In genomic region chr7:41886906-41887311, GRCh38 we compare ENCODE assay signal across 1 cellular context.
TF ChIP-seq lines count a peak whose summit lies in the region.

No MANE protein-coding gene starts in this region.

TF ChIP-seq in GM23338, 12 proteins besides CTCF, POLR2A, EP300 and RAD21 (continued from another document):
- TF ChIP-seq, protein P1, sequence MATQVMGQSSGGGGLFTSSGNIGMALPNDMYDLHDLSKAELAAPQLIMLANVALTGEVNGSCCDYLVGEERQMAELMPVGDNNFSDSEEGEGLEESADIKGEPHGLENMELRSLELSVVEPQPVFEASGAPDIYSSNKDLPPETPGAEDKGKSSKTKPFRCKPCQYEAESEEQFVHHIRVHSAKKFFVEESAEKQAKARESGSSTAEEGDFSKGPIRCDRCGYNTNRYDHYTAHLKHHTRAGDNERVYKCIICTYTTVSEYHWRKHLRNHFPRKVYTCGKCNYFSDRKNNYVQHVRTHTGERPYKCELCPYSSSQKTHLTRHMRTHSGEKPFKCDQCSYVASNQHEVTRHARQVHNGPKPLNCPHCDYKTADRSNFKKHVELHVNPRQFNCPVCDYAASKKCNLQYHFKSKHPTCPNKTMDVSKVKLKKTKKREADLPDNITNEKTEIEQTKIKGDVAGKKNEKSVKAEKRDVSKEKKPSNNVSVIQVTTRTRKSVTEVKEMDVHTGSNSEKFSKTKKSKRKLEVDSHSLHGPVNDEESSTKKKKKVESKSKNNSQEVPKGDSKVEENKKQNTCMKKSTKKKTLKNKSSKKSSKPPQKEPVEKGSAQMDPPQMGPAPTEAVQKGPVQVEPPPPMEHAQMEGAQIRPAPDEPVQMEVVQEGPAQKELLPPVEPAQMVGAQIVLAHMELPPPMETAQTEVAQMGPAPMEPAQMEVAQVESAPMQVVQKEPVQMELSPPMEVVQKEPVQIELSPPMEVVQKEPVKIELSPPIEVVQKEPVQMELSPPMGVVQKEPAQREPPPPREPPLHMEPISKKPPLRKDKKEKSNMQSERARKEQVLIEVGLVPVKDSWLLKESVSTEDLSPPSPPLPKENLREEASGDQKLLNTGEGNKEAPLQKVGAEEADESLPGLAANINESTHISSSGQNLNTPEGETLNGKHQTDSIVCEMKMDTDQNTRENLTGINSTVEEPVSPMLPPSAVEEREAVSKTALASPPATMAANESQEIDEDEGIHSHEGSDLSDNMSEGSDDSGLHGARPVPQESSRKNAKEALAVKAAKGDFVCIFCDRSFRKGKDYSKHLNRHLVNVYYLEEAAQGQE (IDR thresholded peaks at IDR 0.05; ENCODE audit: unreplicated experiment), result no peak
TF ChIP-seq in GM23338: peak in this region for 0.
